ENCODE assay signal across 2 cellular contexts in genomic region chr3:169133178-169134161, GRCh38.
TF ChIP-seq lines count a peak whose summit lies in the region.

No MANE protein-coding gene starts in this region.

TF ChIP-seq in liver, 16 proteins besides CTCF, POLR2A, EP300 and RAD21 (continued from another document):
- TF ChIP-seq ATF3 (IDR thresholded peaks at IDR 0.05) (no peak), RXRA (IDR thresholded peaks at IDR 0.05) (peak in 1 of 2 donors; percentile 27), EGR1 (IDR thresholded peaks at IDR 0.05; ENCODE audit: low read depth in 2 of 2) (no peak), FOXA2 (IDR thresholded peaks at IDR 0.05) (peak; percentile 81), NR2F2 (IDR thresholded peaks at IDR 0.05) (no peak), JUND (IDR thresholded peaks at IDR 0.05) (no peak), MAX (IDR thresholded peaks at IDR 0.05) (peak; percentile 38), TAF1 (conservative IDR thresholded peaks at IDR 0.05) (no peak), YY1 (IDR thresholded peaks at IDR 0.05) (no peak), SP1 (IDR thresholded peaks at IDR 0.05) (no peak), GABPA (IDR thresholded peaks at IDR 0.05 in 1 of 2, conservative IDR thresholded peaks at IDR 0.05 in 1 of 2) (peak in 1 of 2 donors; percentile 50), FOXA1 (IDR thresholded peaks at IDR 0.05) (peak; percentile 81), HNF4G (IDR thresholded peaks at IDR 0.05) (no peak), HNF4A (conservative IDR thresholded peaks at IDR 0.05) (peak in 1 of 2 donors; percentile 10)
- TF ChIP-seq, protein P1, sequence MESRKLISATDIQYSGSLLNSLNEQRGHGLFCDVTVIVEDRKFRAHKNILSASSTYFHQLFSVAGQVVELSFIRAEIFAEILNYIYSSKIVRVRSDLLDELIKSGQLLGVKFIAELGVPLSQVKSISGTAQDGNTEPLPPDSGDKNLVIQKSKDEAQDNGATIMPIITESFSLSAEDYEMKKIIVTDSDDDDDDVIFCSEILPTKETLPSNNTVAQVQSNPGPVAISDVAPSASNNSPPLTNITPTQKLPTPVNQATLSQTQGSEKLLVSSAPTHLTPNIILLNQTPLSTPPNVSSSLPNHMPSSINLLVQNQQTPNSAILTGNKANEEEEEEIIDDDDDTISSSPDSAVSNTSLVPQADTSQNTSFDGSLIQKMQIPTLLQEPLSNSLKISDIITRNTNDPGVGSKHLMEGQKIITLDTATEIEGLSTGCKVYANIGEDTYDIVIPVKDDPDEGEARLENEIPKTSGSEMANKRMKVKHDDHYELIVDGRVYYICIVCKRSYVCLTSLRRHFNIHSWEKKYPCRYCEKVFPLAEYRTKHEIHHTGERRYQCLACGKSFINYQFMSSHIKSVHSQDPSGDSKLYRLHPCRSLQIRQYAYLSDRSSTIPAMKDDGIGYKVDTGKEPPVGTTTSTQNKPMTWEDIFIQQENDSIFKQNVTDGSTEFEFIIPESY (IDR thresholded peaks at IDR 0.05), result no peak
TF ChIP-seq in liver: peak in this region for 6.

TF ChIP-seq in HepG2, 621 proteins besides CTCF, POLR2A, EP300 and RAD21 (continued from another document):
- TF ChIP-seq, protein P1 (CRISPR knock-in tag; IDR thresholded peaks at IDR 0.05), result no peak
- no peak for TF ChIP-seq ZNF430 (CRISPR knock-in tag; IDR thresholded peaks at IDR 0.05)
TF ChIP-seq in HepG2: peak in this region for 0.
